8 cellular contexts compared by ENCODE assay signal in the genomic region with DNA sequence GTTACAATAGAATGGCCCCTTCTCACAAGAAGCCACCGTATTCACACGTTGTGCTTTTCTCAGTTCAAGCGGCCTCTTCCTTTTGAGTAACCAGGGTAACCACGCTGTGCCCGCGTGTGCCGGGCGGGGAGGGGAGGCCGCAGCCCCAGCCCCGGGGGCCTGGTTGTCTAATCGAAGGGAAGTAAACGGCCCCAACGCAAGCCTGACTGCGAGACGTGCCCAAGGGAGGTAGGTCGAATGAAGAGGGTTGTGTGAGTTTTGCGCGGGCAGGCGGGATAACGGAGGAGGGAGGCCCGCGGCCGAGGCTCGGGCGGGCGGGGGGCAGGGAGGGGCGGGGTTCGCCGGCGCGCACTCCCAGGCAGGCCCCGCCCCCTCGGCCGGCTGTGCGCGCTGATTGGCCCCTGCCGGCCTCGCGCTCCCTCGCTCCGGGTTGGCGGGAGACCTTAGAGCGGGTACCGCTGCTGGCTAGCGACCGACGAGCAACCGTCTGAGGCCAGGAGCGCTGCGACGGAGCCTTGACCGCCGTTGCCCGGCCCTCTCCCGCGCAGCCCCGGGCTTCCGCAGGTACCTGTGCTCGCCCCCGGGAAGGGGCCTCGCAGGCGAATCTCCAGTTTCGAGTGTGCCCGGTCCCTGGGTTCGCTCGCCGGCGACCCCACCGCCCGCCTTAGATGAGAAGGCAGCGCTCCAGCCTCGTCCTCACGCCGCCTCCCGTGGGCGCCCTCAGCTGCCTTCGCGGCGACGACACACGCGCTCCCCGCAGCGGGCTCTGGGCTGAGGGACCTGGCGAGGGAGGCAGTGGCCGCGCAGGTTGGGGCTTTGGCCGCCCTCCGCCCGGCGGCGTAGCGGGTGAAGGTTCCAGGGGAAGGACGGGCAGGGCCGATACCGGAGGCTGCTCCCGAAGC. TPM values are rescaled to one million over a fixed set of nuclear protein-coding genes. Genes with fewer than 3 reads are reported as not detected.
A peak's percentile ranks its signal among the peaks of the same experiment; 100 is the strongest.
DNase-seq lines count a peak whose midpoint lies in the region; ATAC-seq and TF ChIP-seq lines count a peak whose summit lies in the region.

A gene (plus strand): TSS at position 451 of the 902 bp plus-strand sequence. CDS start 5,181 bp downstream, outside the sequence.

- DNase-seq in NCI-H1694 treated with DMSO at 0.1 percent for 48 hours (lab: John Stamatoyannopoulos, UW) (peak; percentile 33), NCI-H1694 (lab: John Stamatoyannopoulos, UW) (no peak), NT2/D1 (ENCODE audit: low read depth, low spot score) (peak; percentile 76), fibroblast of mammary gland (ENCODE audit: low read depth) (peak; percentile 59)
- peak; percentile 79 for DNase-seq in activated T-helper 1 cell treated with anti-CD3 and anti-CD28 coated beads, Interleukin-12 subunit alpha, Interleukin-12 subunit beta, Interleukin-2, Interleukin-4 antibody, amounts not matched to agents 30 ng/mL and 10 ng/mL and 1 ng/mL, durations not matched to agents 14 hours and 24 hours and 36 hours (ENCODE audit: low spot score)
- peak; percentile 90 for DNase-seq in natural killer cell treated with Interleukin-12 subunit alpha and Interleukin-12 subunit beta and Interleukin-15 and Interleukin-18, amount 100 ng/mL, for 72 hours (ENCODE audit: low spot score)
- peak; percentile 58 for DNase-seq in stimulated activated naive B cell treated with anti-CD40 and anti-IgM and Interleukin-4, amounts not matched to agents 10 μg/mL and 1 μg/mL and 100 μg/mL, for 72 hours

- peak within 1 kb of the TSS; percentile 42 for H3K9ac ChIP-seq in NT2/D1 (ENCODE audit: insufficient read length, low read depth)

- peaks cover 11% of the 10 kb centered on the region for H3K27me3 ChIP-seq in NT2/D1 (ENCODE audit: insufficient read depth, insufficient read length)

- no peak for TF ChIP-seq CTCF in fibroblast of mammary gland (conservative IDR thresholded peaks at IDR 0.05; ENCODE audit: control insufficient read depth, insufficient read depth, low read depth, low read length)

- H3K4me3 Mint-ChIP-seq in activated T-helper 1 cell treated with anti-CD3 and anti-CD28 coated beads, Interleukin-12 subunit alpha, Interleukin-12 subunit beta, Interleukin-2, Interleukin-4 antibody, amounts not matched to agents 30 ng/mL and 10 ng/mL and 1 ng/mL, durations not matched to agents 14 hours and 24 hours and 36 hours, result peak within 1 kb of the TSS; percentile 80
- H3K4me3 Mint-ChIP-seq in natural killer cell treated with Interleukin-12 subunit alpha and Interleukin-12 subunit beta and Interleukin-15 and Interleukin-18, amount 100 ng/mL, for 72 hours, result peak within 1 kb of the TSS; percentile 76
- peak within 1 kb of the TSS; percentile 83 to 88 for H3K4me3 Mint-ChIP-seq in stimulated activated naive B cell treated with anti-CD40 and anti-IgM and Interleukin-4, amounts not matched to agents 10 μg/mL and 1 μg/mL and 100 μg/mL, for 72 hours

- no peaks in the 10 kb centered on the region for H3K9me3 Mint-ChIP-seq in activated T-helper 1 cell treated with anti-CD3 and anti-CD28 coated beads, Interleukin-12 subunit alpha, Interleukin-12 subunit beta, Interleukin-2, Interleukin-4 antibody, amounts not matched to agents 30 ng/mL and 10 ng/mL and 1 ng/mL, durations not matched to agents 14 hours and 24 hours and 36 hours
- H3K9me3 Mint-ChIP-seq in natural killer cell treated with Interleukin-12 subunit alpha and Interleukin-12 subunit beta and Interleukin-15 and Interleukin-18, amount 100 ng/mL, for 72 hours, result no peaks in the 10 kb centered on the region
- H3K9me3 Mint-ChIP-seq in stimulated activated naive B cell treated with anti-CD40 and anti-IgM and Interleukin-4, amounts not matched to agents 10 μg/mL and 1 μg/mL and 100 μg/mL, for 72 hours, result peaks cover 0 to 2% of the 10 kb centered on the region in 2 donors

- H3K9me3 ChIP-seq in NT2/D1 (ENCODE audit: insufficient read depth, low read length), result peaks cover 7% of the 10 kb centered on the region; the same call in 1 of the 2 replicates

- peak; percentile 42 for ATAC-seq in HG03060 (IDR thresholded peaks at IDR 0.05; ENCODE audit: low read depth, unreplicated experiment)
- peak; percentile 97 for ATAC-seq in natural killer cell treated with Interleukin-12 subunit alpha and Interleukin-12 subunit beta and Interleukin-15 and Interleukin-18, amount 100 ng/mL, for 72 hours
- peak; percentile 91 to 94 for ATAC-seq in stimulated activated naive B cell treated with anti-CD40 and anti-IgM and Interleukin-4, amounts not matched to agents 10 μg/mL and 1 μg/mL and 100 μg/mL, for 72 hours (replicated peaks)

- H3K36me3 ChIP-seq in NT2/D1 (ENCODE audit: insufficient read depth, insufficient read length, low read length), result peaks cover under 1% of the 10 kb centered on the region

- intact Hi-C loops in activated T-helper 1 cell treated with anti-CD3 and anti-CD28 coated beads, Interleukin-12 subunit alpha, Interleukin-12 subunit beta, Interleukin-2, Interleukin-4 antibody, amounts not matched to agents 30 ng/mL and 10 ng/mL and 1 ng/mL, durations not matched to agents 14 hours and 24 hours and 36 hours (cut with micrococcal nuclease), result loop anchor here (1.0 to 5.0 kb wide), 5 partner anchors 25 to 307 kb away; a partner anchor contains a TSS

- H3K4me1 ChIP-seq in NT2/D1 (ENCODE audit: insufficient read depth, insufficient read length), result no peaks in the 10 kb centered on the region

- H3K27me3 Mint-ChIP-seq in activated T-helper 1 cell treated with anti-CD3 and anti-CD28 coated beads, Interleukin-12 subunit alpha, Interleukin-12 subunit beta, Interleukin-2, Interleukin-4 antibody, amounts not matched to agents 30 ng/mL and 10 ng/mL and 1 ng/mL, durations not matched to agents 14 hours and 24 hours and 36 hours (ENCODE audit: insufficient read depth), result peaks cover 4% of the 10 kb centered on the region
- no peaks in the 10 kb centered on the region for H3K27me3 Mint-ChIP-seq in natural killer cell treated with Interleukin-12 subunit alpha and Interleukin-12 subunit beta and Interleukin-15 and Interleukin-18, amount 100 ng/mL, for 72 hours
- H3K27me3 Mint-ChIP-seq in stimulated activated naive B cell treated with anti-CD40 and anti-IgM and Interleukin-4, amounts not matched to agents 10 μg/mL and 1 μg/mL and 100 μg/mL, for 72 hours, result no peaks in the 10 kb centered on the region

- H3K4me1 Mint-ChIP-seq in activated T-helper 1 cell treated with anti-CD3 and anti-CD28 coated beads, Interleukin-12 subunit alpha, Interleukin-12 subunit beta, Interleukin-2, Interleukin-4 antibody, amounts not matched to agents 30 ng/mL and 10 ng/mL and 1 ng/mL, durations not matched to agents 14 hours and 24 hours and 36 hours (ENCODE audit: low read depth), result peaks cover 12% of the 10 kb centered on the region
- H3K4me1 Mint-ChIP-seq in natural killer cell treated with Interleukin-12 subunit alpha and Interleukin-12 subunit beta and Interleukin-15 and Interleukin-18, amount 100 ng/mL, for 72 hours (ENCODE audit: low read depth in 2 of 2), result peaks cover 19% of the 10 kb centered on the region in 2 donors
- peaks cover 2 to 7% of the 10 kb centered on the region in 2 donors for H3K4me1 Mint-ChIP-seq in stimulated activated naive B cell treated with anti-CD40 and anti-IgM and Interleukin-4, amounts not matched to agents 10 μg/mL and 1 μg/mL and 100 μg/mL, for 72 hours

- peak within 1 kb of the TSS; percentile 40 for H3K27ac Mint-ChIP-seq in activated T-helper 1 cell treated with anti-CD3 and anti-CD28 coated beads, Interleukin-12 subunit alpha, Interleukin-12 subunit beta, Interleukin-2, Interleukin-4 antibody, amounts not matched to agents 30 ng/mL and 10 ng/mL and 1 ng/mL, durations not matched to agents 14 hours and 24 hours and 36 hours
- peak within 1 kb of the TSS; percentile 53 to 78 for H3K27ac Mint-ChIP-seq in natural killer cell treated with Interleukin-12 subunit alpha and Interleukin-12 subunit beta and Interleukin-15 and Interleukin-18, amount 100 ng/mL, for 72 hours
- H3K27ac Mint-ChIP-seq in stimulated activated naive B cell treated with anti-CD40 and anti-IgM and Interleukin-4, amounts not matched to agents 10 μg/mL and 1 μg/mL and 100 μg/mL, for 72 hours, result peak within 1 kb of the TSS; percentile 27

- H3K4me3 ChIP-seq in NT2/D1 (ENCODE audit: insufficient read length, low read depth), result peak within 1 kb of the TSS; percentile 28
- peak within 1 kb of the TSS; percentile 53 for H3K4me3 ChIP-seq in fibroblast of mammary gland (ENCODE audit: control insufficient read depth, low read depth, low read length)

- peaks cover 16% of the 10 kb centered on the region for H3K36me3 Mint-ChIP-seq in activated T-helper 1 cell treated with anti-CD3 and anti-CD28 coated beads, Interleukin-12 subunit alpha, Interleukin-12 subunit beta, Interleukin-2, Interleukin-4 antibody, amounts not matched to agents 30 ng/mL and 10 ng/mL and 1 ng/mL, durations not matched to agents 14 hours and 24 hours and 36 hours (ENCODE audit: low read depth)
- peaks cover 5% of the 10 kb centered on the region for H3K36me3 Mint-ChIP-seq in natural killer cell treated with Interleukin-12 subunit alpha and Interleukin-12 subunit beta and Interleukin-15 and Interleukin-18, amount 100 ng/mL, for 72 hours
- H3K36me3 Mint-ChIP-seq in stimulated activated naive B cell treated with anti-CD40 and anti-IgM and Interleukin-4, amounts not matched to agents 10 μg/mL and 1 μg/mL and 100 μg/mL, for 72 hours, result peaks cover 10 to 12% of the 10 kb centered on the region in 2 donors

RNA-seq across cellular contexts. Expression of the gene that starts here (rescaled TPM):
- 1.1 and 1.7 TPM in 2 replicates for total RNA-seq in activated T-helper 1 cell treated with anti-CD3 and anti-CD28 coated beads, Interleukin-12 subunit alpha, Interleukin-12 subunit beta, Interleukin-2, Interleukin-4 antibody, amounts not matched to agents 30 ng/mL and 10 ng/mL and 1 ng/mL, durations not matched to agents 14 hours and 24 hours and 36 hours
- total RNA-seq in natural killer cell treated with Interleukin-12 subunit alpha and Interleukin-12 subunit beta and Interleukin-15 and Interleukin-18, amount 100 ng/mL, for 72 hours, result 1 to 10 TPM; 2.6 to 4.5 TPM

Comparison
In these comparisons a context has a peak if more than half of its experiments do, and no peak if none do; other contexts are left out.
1. ATAC-seq: peak in every context shown above with its lines; median percentile 97 in natural killer cell treated with Interleukin-12 subunit alpha and Interleukin-12 subunit beta and Interleukin-15 and Interleukin-18, amount 100 ng/mL, for 72 hours; 92 in stimulated activated naive B cell treated with anti-CD40 and anti-IgM and Interleukin-4, amounts not matched to agents 10 μg/mL and 1 μg/mL and 100 μg/mL, for 72 hours; 42 in HG03060.